8 cellular contexts compared by ENCODE assay signal in the genomic region with DNA sequence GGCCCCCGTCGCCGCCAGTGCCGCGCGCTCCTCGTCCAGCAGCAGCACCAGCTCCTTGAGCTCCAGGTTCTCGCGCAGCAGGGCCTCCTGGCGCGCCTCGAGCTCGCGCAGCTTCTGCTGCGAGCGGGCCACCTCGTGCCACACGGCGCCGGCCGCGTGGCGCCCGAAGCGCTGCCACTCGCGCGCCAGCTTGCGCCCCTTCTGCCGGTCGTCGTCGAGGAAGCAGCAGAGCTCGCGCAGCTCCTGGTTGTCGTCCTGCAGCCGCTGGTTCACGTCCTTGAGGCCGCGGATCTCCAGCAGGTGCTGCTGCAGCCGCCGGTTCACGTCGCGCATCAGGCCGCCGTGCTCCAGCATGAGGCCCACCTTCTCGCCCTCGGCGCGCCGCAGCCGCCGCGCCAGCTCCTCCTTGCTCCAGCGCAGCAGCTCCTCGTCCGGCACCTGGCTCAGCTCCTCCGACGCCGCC. TPM values are rescaled to one million over a fixed set of nuclear protein-coding genes. Genes with fewer than 3 reads are reported as not detected.
DNase-seq lines count a peak whose midpoint lies in the region; TF ChIP-seq lines count a peak whose summit lies in the region.

No MANE protein-coding gene starts in this region.

- in situ Hi-C loops in GM13977 (cut with MboI; ENCODE audit: low pct_unique_long_range_greater_than_20kb, low sequenced_read_pairs, unreplicated experiment): no loop called here

- H3K9me3 ChIP-seq in skeletal muscle satellite cell (replicated peaks; ENCODE audit: low read length): no peaks in the 10 kb centered on the region

- H3K27me3 ChIP-seq in skeletal muscle satellite cell (ENCODE audit: control insufficient read depth, insufficient read depth, low read length): no peaks in the 10 kb centered on the region

- peak overlapping the region; percentile 42 for H3K4me3 ChIP-seq in foreskin fibroblast (ENCODE audit: low read depth in 1 of 2, low read length in 2 of 2)
- peak overlapping the region; percentile 57 for H3K4me3 ChIP-seq in skeletal muscle satellite cell (ENCODE audit: low read length)

- peaks cover 26% of the 10 kb centered on the region for H3K4me1 ChIP-seq in skeletal muscle satellite cell (ENCODE audit: control insufficient read depth, insufficient read depth, low read length)

- TF ChIP-seq CTCF in foreskin fibroblast (IDR thresholded peaks at IDR 0.05; ENCODE audit: low read depth, low read length) (no peak), GM13977 (IDR thresholded peaks at IDR 0.05; ENCODE audit: extremely low read depth, insufficient read depth, missing control alignments) (no peak)

- H3K9ac ChIP-seq in skeletal muscle satellite cell (ENCODE audit: low read depth, low read length): no peak overlapping the region

- DNase-seq in NCI-H82 (lab: John Stamatoyannopoulos, UW) (peak; percentile 52), NCI-H82 treated with DMSO at 0.1 percent for 48 hours (lab: John Stamatoyannopoulos, UW; ENCODE audit: unreplicated experiment) (no peak), NCI-H2171 (lab: John Stamatoyannopoulos, UW) (peak; percentile 54), foreskin fibroblast (peak in 1 of 2 donors; percentile 58), GM13977 (ENCODE audit: low spot score) (no peak), AML-193 (lab: John Stamatoyannopoulos, UW) (no peak)
- peak; percentile 70 for DNase-seq in activated T-cell treated with anti-CD3 and anti-CD28 coated beads, Interleukin-2, amount 50 U/mL, for 1 hour

- peak overlapping the region; percentile 66 for H3K4me2 ChIP-seq in skeletal muscle satellite cell (ENCODE audit: low read length)

- H3K36me3 ChIP-seq in skeletal muscle satellite cell (ENCODE audit: insufficient read depth, low read length): no peaks in the 10 kb centered on the region

RNA-seq across cellular contexts. Expression of a gene that starts 0.5 kb away (rescaled TPM):
- under 0.01 and 0.87 TPM in 2 replicates for total RNA-seq in skeletal muscle satellite cell (2012; rRNA removed)

RNA-seq across cellular contexts. Expression of a gene that starts 41.4 kb away (rescaled TPM):
- total RNA-seq in skeletal muscle satellite cell (2012; rRNA removed): 0.44 and 1.3 TPM in 2 replicates

Comparison
In these comparisons a context has a peak if more than half of its experiments do, and no peak if none do; other contexts are left out.
1. DNase-seq: peak in NCI-H82 (single experiment), NCI-H2171 (single experiment) and activated T-cell treated with anti-CD3 and anti-CD28 coated beads, Interleukin-2, amount 50 U/mL, for 1 hour (single experiment); none in NCI-H82 treated with DMSO at 0.1 percent for 48 hours (single experiment), GM13977 (single experiment) and AML-193 (0 of 2).